ENCODE assay signal across 14 cellular contexts in genomic region chr12:101491325-101491724, GRCh38. TPM values are rescaled to one million over a fixed set of nuclear protein-coding genes. Genes with fewer than 3 reads are reported as not detected.
A peak's percentile ranks its signal among the peaks of the same experiment; 100 is the strongest.
DNase-seq lines count a peak whose midpoint lies in the region; ATAC-seq and TF ChIP-seq lines count a peak whose summit lies in the region.
"Had no signal": no experiment of that assay in that cellular context is flagged by ENCODE, and none has a peak within 500 bp of the region (broad histone marks: within the 10 kb centered on the region; RNA-seq: fewer than 3 reads in every experiment).

No MANE protein-coding gene starts in this region.

- H3K36me3 ChIP-seq in psoas muscle (ENCODE audit: insufficient read depth in 1 of 2, low read depth in 1 of 2) = no peaks in the 10 kb centered on the region

- peak; percentile 41 for ATAC-seq in left lobe of liver
- no peak for ATAC-seq in psoas muscle

- H3K27ac ChIP-seq in psoas muscle = peak overlapping the region; percentile 72
- H3K27ac ChIP-seq: A549 had no signal

- no peak for TF ChIP-seq CTCF in psoas muscle (IDR thresholded peaks at IDR 0.05)
- TF ChIP-seq CTCF in GM10266 (IDR thresholded peaks at IDR 0.05; ENCODE audit: control insufficient read depth, insufficient read depth, low read depth, missing control alignments) = no peak

- intact Hi-C loops in psoas muscle (cut with DNase I) = loop anchor here in 1 of 2 donors (5.0 to 10.0 kb wide), 3 partner anchors 76 to 203 kb away; partner anchors contain the start of gene CHPT1

- H3K4me3 ChIP-seq in psoas muscle = no peak overlapping the region
- H3K4me3 ChIP-seq: A549, GM12878 had no signal

- no peaks in the 10 kb centered on the region for H3K9me3 ChIP-seq in psoas muscle
- H3K9me3 ChIP-seq: A549, Caco-2 had no signal

- no peaks in the 10 kb centered on the region for H3K27me3 ChIP-seq in psoas muscle (ENCODE audit: insufficient read depth in 3 of 3, low read length in 2 of 3)

- WGBS in psoas muscle, 3 donors = 93 to 100% (median 96%) methylated on average over 1 of the region's 1 CpG

- H3K4me1 ChIP-seq in psoas muscle = peaks cover 11% of the 10 kb centered on the region
- H3K4me1 ChIP-seq: A549, Caco-2 had no signal

- DNase-seq in Ammon's horn (ENCODE audit: low spot score) (peak; percentile 5), CD1c-positive myeloid dendritic cell (ENCODE audit: extremely low spot score) (peak; percentile 12), left lobe of liver (ENCODE audit: low spot score) (no peak), psoas muscle (no peak), GM10266 (ENCODE audit: extremely low spot score) (no peak), T-helper 1 cell (no peak)
- DNase-seq: Caco-2; CD8-positive, alpha-beta memory T cell had no signal

RNA-seq across cellular contexts. Expression of gene SPIC, which starts 16.2 kb away (rescaled TPM):
- total RNA-seq in left lobe of liver = 1.4 TPM
- under 1 TPM in 1 of 4 donors, not detected in 3; 0.32 TPM for total RNA-seq in psoas muscle
- polyA plus RNA-seq in psoas muscle = not detected
- total RNA-seq: Caco-2; CD8-positive, alpha-beta memory T cell; Daoy had no signal
- polyA plus RNA-seq: A549; AG04450; BJ; CD14-positive monocyte; CD8-positive, alpha-beta memory T cell had no signal

Comparison
In these comparisons a context has a peak if more than half of its experiments do, and no peak if none do; other contexts are left out.
1. DNase-seq: peak in Ammon's horn (single experiment) and CD1c-positive myeloid dendritic cell (single experiment); none in left lobe of liver (single experiment), psoas muscle (0 of 2), GM10266 (single experiment) and T-helper 1 cell (0 of 5).